1 cellular context compared by ENCODE assay signal in genomic region chr1:20601123-20601825, GRCh38.
TF ChIP-seq lines count a peak whose summit lies in the region.

No MANE protein-coding gene starts in this region.

TF ChIP-seq in IMR-90, 13 proteins besides CTCF, POLR2A, EP300 and RAD21:
- TF ChIP-seq USF2 (IDR thresholded peaks at IDR 0.05; ENCODE audit: low read depth, low read length) (peak; percentile 76), MXI1 (IDR thresholded peaks at IDR 0.05; ENCODE audit: borderline replicate concordance, low read depth, low read length) (no peak)
